ENCODE assay signal across 27 cellular contexts in genomic region chr5:107184066-107184465, GRCh38.
"Had no signal": no experiment of that assay in that cellular context is flagged by ENCODE, and none has a peak within 500 bp of the region (broad histone marks: within the 10 kb centered on the region; RNA-seq: fewer than 3 reads in every experiment).

No MANE protein-coding gene starts in this region.

- H3K27me3 ChIP-seq: body of pancreas, breast epithelium, SJCRH30 had no signal

- H3K4me3 ChIP-seq: body of pancreas, breast epithelium, PC-9, SJCRH30, SK-N-MC had no signal

- H3K36me3 ChIP-seq: breast epithelium, SJCRH30 had no signal

- DNase-seq: activated CD4-positive, alpha-beta T cell treated with anti-CD3 and anti-CD28 coated beads, Interleukin-2, amount 10 ng/mL, durations not matched to agents 24 days and 14 days; activated CD4-positive, alpha-beta T cell treated with anti-CD3 and anti-CD28 coated beads, Interleukin-2, amount 50 U/mL, for 4 hours; activated CD8-positive, alpha-beta T cell treated with anti-CD3 and anti-CD28 coated beads for 36 hours; activated effector memory CD4-positive, alpha-beta T cell treated with anti-CD3 and anti-CD28 coated beads, Interleukin-2, amount 50 U/mL, for 16 hours; activated naive CD4-positive, alpha-beta T cell; activated naive CD4-positive, alpha-beta T cell treated with anti-CD3 and anti-CD28 coated beads, Interleukin-2, amount 50 U/mL, for 16 hours; activated naive CD8-positive, alpha-beta T cell treated with anti-CD3 and anti-CD28 coated beads for 36 hours; activated T-cell treated with anti-CD3 and anti-CD28 coated beads, Interleukin-2, amount 50 U/mL, for 1 hour; activated T-cell treated with anti-CD3 and anti-CD28 coated beads, Interleukin-2, amount 50 U/mL, for 72 hours; body of pancreas; caudate nucleus; Karpas-422; KBM-7; NCI-H1048; NCI-H1436 treated with DMSO at 0.1 percent for 48 hours; NCI-H1694 treated with DMSO at 0.1 percent for 48 hours; NCI-H2029; NCI-H446; NCI-H510A treated with DMSO at 0.1 percent for 48 hours; NCI-H748 treated with DMSO at 0.1 percent for 48 hours; NK-92 treated with Interleukin-12 subunit alpha and Interleukin-12 subunit beta, amount 100 ng/mL, for 24 hours; PC-9; T1000 had no signal

- FAIRE-seq: astrocyte had no signal
